Comparison of ENCODE assay signal across 14 cellular contexts in the genomic region with DNA sequence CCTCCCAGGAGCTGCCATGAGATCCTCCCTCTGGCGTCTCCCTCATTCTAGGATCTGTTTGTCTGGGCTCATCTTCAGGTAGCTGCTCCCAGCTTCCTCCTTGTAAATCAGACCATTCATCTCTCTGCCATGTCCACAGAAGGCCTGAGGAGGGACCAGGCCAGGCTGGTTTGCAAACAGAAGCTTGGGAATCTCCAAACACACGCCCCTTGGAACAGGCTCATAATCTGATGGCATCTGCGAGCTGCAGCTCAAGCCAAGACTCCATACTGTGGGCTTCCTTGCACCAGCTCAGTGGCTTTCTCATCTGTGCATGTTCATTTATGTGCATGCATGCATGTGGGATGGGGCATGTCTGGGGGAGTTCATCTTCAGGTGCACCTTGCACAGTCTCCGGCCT.
A peak's percentile ranks its signal among the peaks of the same experiment; 100 is the strongest.
DNase-seq lines count a peak whose midpoint lies in the region; ATAC-seq and TF ChIP-seq lines count a peak whose summit lies in the region.
"Had no signal": no experiment of that assay in that cellular context is flagged by ENCODE, and none has a peak within 500 bp of the region (broad histone marks: within the 10 kb centered on the region; RNA-seq: fewer than 3 reads in every experiment).

No MANE protein-coding gene starts in this region.

- H3K27me3 ChIP-seq in Karpas-422 (ENCODE audit: low read length) (no peaks in the 10 kb centered on the region), prostate gland (replicated peaks; ENCODE audit: insufficient read depth) (no peaks in the 10 kb centered on the region), A673 (replicated peaks; ENCODE audit: insufficient read depth, low read depth, low read length, poor library complexity) (peaks cover 6% of the 10 kb centered on the region)

- ATAC-seq in GM18517 (IDR thresholded peaks at IDR 0.05; ENCODE audit: unreplicated experiment) = no peak

- H3K79me2 ChIP-seq in Karpas-422 (ENCODE audit: low read length) = no peaks in the 10 kb centered on the region

- DNase-seq in DMS 273 (lab: John Stamatoyannopoulos, UW; ENCODE audit: unreplicated experiment) (peak; percentile 10), DMS 273 treated with DMSO at 0.1 percent for 48 hours (lab: John Stamatoyannopoulos, UW) (no peak), Karpas-422 (peak; percentile 65), cerebellar nuclear complex (lab: John Stamatoyannopoulos, UW) (peak; percentile 58 to 76), prostate gland (ENCODE audit: low spot score) (peak; percentile 6), A673 (ENCODE audit: low spot score) (no peak)
- DNase-seq: AML-193; CD8-positive, alpha-beta memory T cell; DMS79; GOT3 had no signal

- POLR2A ChIA-PET in A673 (lab: Charles Lee; ENCODE audit: low non-redundant PET) = no interaction called here

- CTCF ChIA-PET in A673 (lab: Charles Lee) = no interaction called here

- no TSS peak for BruUV-seq in A673 (replicated peaks; lab: Mats Ljungman, UMichigan)

- H3K4me2 ChIP-seq in Karpas-422 (ENCODE audit: low read depth, low read length, poor library complexity, severe bottlenecking) = peak overlapping the region; percentile 70
- H3K4me2 ChIP-seq: BLaER1 had no signal

- H3K4me1 ChIP-seq in Karpas-422 (ENCODE audit: low read length) (peaks cover 66% of the 10 kb centered on the region), prostate gland (replicated peaks) (no peaks in the 10 kb centered on the region), A673 (ENCODE audit: insufficient read depth, low read length, poor library complexity, severe bottlenecking) (no peaks in the 10 kb centered on the region)
- H3K4me1 ChIP-seq: BLaER1, HAP-1 had no signal

- H4K20me1 ChIP-seq in Karpas-422 (ENCODE audit: insufficient read depth, low read depth, low read length) = no peaks in the 10 kb centered on the region
- H4K20me1 ChIP-seq: BLaER1 had no signal

- H3K9me2 ChIP-seq in Karpas-422 (replicated peaks; ENCODE audit: insufficient read depth, low read length) = no peaks in the 10 kb centered on the region

- H3K9ac ChIP-seq in Karpas-422 (ENCODE audit: low read length) = peak overlapping the region; percentile 59
- H3K9ac ChIP-seq: BLaER1 had no signal

- H3K4me3 ChIP-seq in Karpas-422 (ENCODE audit: low read length) = peak overlapping the region; percentile 44
- H3K4me3 ChIP-seq in prostate gland = no peak overlapping the region
- no peak overlapping the region for H3K4me3 ChIP-seq in A673 (ENCODE audit: low read depth, low read length, poor library complexity, severe bottlenecking)
- H3K4me3 ChIP-seq: BLaER1, HAP-1 had no signal

- H3K27ac ChIP-seq in Karpas-422 (ENCODE audit: low read length) (peak overlapping the region; percentile 93), prostate gland (no peak overlapping the region), A673 (ENCODE audit: low read depth, low read length, poor library complexity, severe bottlenecking) (no peak overlapping the region)
- H3K27ac ChIP-seq: 22Rv1, BLaER1 had no signal

- 41% methylated on average over 4 of the region's 4 CpGs for WGBS in prostate gland

- TF ChIP-seq POLR2A in prostate gland (IDR thresholded peaks at IDR 0.05) = no peak

- H3K36me3 ChIP-seq in Karpas-422 (ENCODE audit: insufficient read depth, low read length) = no peaks in the 10 kb centered on the region
- H3K36me3 ChIP-seq in prostate gland = no peaks in the 10 kb centered on the region
- H3K36me3 ChIP-seq in A673 (ENCODE audit: insufficient read depth, low read length, poor library complexity, severe bottlenecking) = no peaks in the 10 kb centered on the region
- H3K36me3 ChIP-seq: BLaER1, HAP-1 had no signal

- H2AFZ ChIP-seq in Karpas-422 (ENCODE audit: low read length) = no peak overlapping the region

- intact Hi-C loops in prostate gland (cut with DNase I) (no loop called here), A673 (cut with micrococcal nuclease; ENCODE audit: unreplicated experiment) (no loop called here)

- no peaks in the 10 kb centered on the region for H3K9me3 ChIP-seq in Karpas-422 (ENCODE audit: low read length)
- no peaks in the 10 kb centered on the region for H3K9me3 ChIP-seq in prostate gland
- H3K9me3 ChIP-seq in A673 (ENCODE audit: low read depth, low read length, poor library complexity, severe bottlenecking) = no peaks in the 10 kb centered on the region
- H3K9me3 ChIP-seq: BLaER1, HAP-1 had no signal

- TF ChIP-seq CTCF in prostate gland (IDR thresholded peaks at IDR 0.05) = no peak
- no peak for TF ChIP-seq CTCF in A673 (conservative IDR thresholded peaks at IDR 0.05; ENCODE audit: low read depth, low read length)

Comparison
In these comparisons a context has a peak if more than half of its experiments do, and no peak if none do; other contexts are left out.
1. DNase-seq: peak in DMS 273 (single experiment), Karpas-422 (single experiment), cerebellar nuclear complex (2 of 2) and prostate gland (single experiment); none in DMS 273 treated with DMSO at 0.1 percent for 48 hours (single experiment) and A673 (single experiment).